In genomic region chr12:89566615-89567014, GRCh38 we compare ENCODE assay signal across 16 cellular contexts. TPM values are rescaled to one million over a fixed set of nuclear protein-coding genes. Genes with fewer than 3 reads are reported as not detected.
A peak's percentile ranks its signal among the peaks of the same experiment; 100 is the strongest.
DNase-seq lines count a peak whose midpoint lies in the region; ATAC-seq, FAIRE-seq and TF ChIP-seq lines count a peak whose summit lies in the region.
"Had no signal": no experiment of that assay in that cellular context is flagged by ENCODE, and none has a peak within 500 bp of the region (broad histone marks: within the 10 kb centered on the region; RNA-seq: fewer than 3 reads in every experiment).

No MANE protein-coding gene starts in this region.

- POLR2A ChIA-PET in activated CD8-positive, alpha-beta T cell treated with anti-CD3 and anti-CD28 coated beads for 36 hours (lab: Charles Lee), result no interaction called here
- POLR2A ChIA-PET in activated CD8-positive, alpha-beta T cell treated with anti-CD3 and anti-CD28 coated beads, Interleukin-2, amount 10 ng/mL, durations not matched to agents 7 days and 5 days (lab: Charles Lee), result no interaction called here
- POLR2A ChIA-PET in endothelial cell of umbilical vein (lab: Charles Lee), result no interaction called here

- H2AFZ ChIP-seq in endothelial cell of umbilical vein (ENCODE audit: low read depth, low read length), result no peak overlapping the region

- no peak overlapping the region for H3K9ac ChIP-seq in endothelial cell of umbilical vein (replicated peaks; ENCODE audit: extremely low read depth, insufficient read depth, low read length)

- no peaks in the 10 kb centered on the region for H3K9me3 ChIP-seq in endothelial cell of umbilical vein (replicated peaks; ENCODE audit: control insufficient read depth, insufficient read depth, low read length)
- H3K9me3 ChIP-seq: pancreas, SJSA1 had no signal

- intact Hi-C loops in activated CD8-positive, alpha-beta T cell treated with anti-CD3 and anti-CD28 coated beads for 36 hours (cut with micrococcal nuclease), result no loop called here
- intact Hi-C loops in endothelial cell of umbilical vein (cut with micrococcal nuclease), result no loop called here

- H3K36me3 Mint-ChIP-seq in activated CD8-positive, alpha-beta T cell treated with anti-CD3 and anti-CD28 coated beads for 36 hours (ENCODE audit: low read depth), result no peaks in the 10 kb centered on the region
- H3K36me3 Mint-ChIP-seq in activated CD8-positive, alpha-beta T cell treated with anti-CD3 and anti-CD28 coated beads, Interleukin-2, amount 10 ng/mL, durations not matched to agents 7 days and 5 days (ENCODE audit: low read depth), result no peaks in the 10 kb centered on the region
- H3K36me3 Mint-ChIP-seq in stimulated activated effector memory CD8-positive, alpha-beta T cell treated with anti-CD3 and anti-CD28 coated beads, Interleukin-12 subunit alpha, Interleukin-12 subunit beta, amount 100 ng/mL, for 72 hours, result no peaks in the 10 kb centered on the region

- peak; percentile 53 for DNase-seq in activated CD8-positive, alpha-beta T cell treated with anti-CD3 and anti-CD28 coated beads for 36 hours
- no peak for DNase-seq in activated CD8-positive, alpha-beta T cell treated with anti-CD3 and anti-CD28 coated beads, Interleukin-2, amount 10 ng/mL, durations not matched to agents 7 days and 5 days
- peak; percentile 78 for DNase-seq in M059J (ENCODE audit: low read depth)
- DNase-seq in endothelial cell of umbilical vein (ENCODE audit: low read depth, low spot score), result peak; percentile 18
- no peak for DNase-seq in stimulated activated effector memory CD8-positive, alpha-beta T cell treated with anti-CD3 and anti-CD28 coated beads, Interleukin-12 subunit alpha, Interleukin-12 subunit beta, amount 100 ng/mL, for 72 hours (ENCODE audit: low spot score in 2 of 2)
- DNase-seq in stimulated activated CD4-positive, alpha-beta T cell treated with anti-CD3 and anti-CD28 coated beads, Interleukin-4, amount 100 ng/mL, for 1 hour, result no peak
- DNase-seq in activated CD8-positive, alpha-beta memory T cell treated with anti-CD3 and anti-CD28 coated beads for 24 hours, result no peak
- DNase-seq: Calu3, H9, hippocampal formation, NCI-H748 treated with DMSO at 0.1 percent for 48 hours, pancreas had no signal

- H3K27me3 Mint-ChIP-seq in activated CD8-positive, alpha-beta T cell treated with anti-CD3 and anti-CD28 coated beads for 36 hours, result peaks cover 4% of the 10 kb centered on the region
- H3K27me3 Mint-ChIP-seq in activated CD8-positive, alpha-beta T cell treated with anti-CD3 and anti-CD28 coated beads, Interleukin-2, amount 10 ng/mL, durations not matched to agents 7 days and 5 days (ENCODE audit: low read depth), result no peaks in the 10 kb centered on the region

- no peak for FAIRE-seq in endothelial cell of umbilical vein (lab: Jason Lieb, UNC)
- FAIRE-seq: endometrium, GM19239, pancreas had no signal

- no peak for TF ChIP-seq CTCF in activated CD8-positive, alpha-beta T cell treated with anti-CD3 and anti-CD28 coated beads for 36 hours (IDR thresholded peaks at IDR 0.05)
- no peak for TF ChIP-seq CTCF in endothelial cell of umbilical vein (IDR thresholded peaks at IDR 0.05; ENCODE audit: extremely low read depth in 1 of 2, insufficient read depth in 1 of 2, low read depth in 1 of 2, low read length in 2 of 2)

- no peaks in the 10 kb centered on the region for H3K36me3 ChIP-seq in endothelial cell of umbilical vein (ENCODE audit: control insufficient read depth in 2 of 2, extremely low read depth in 1 of 2, insufficient read depth in 2 of 2, low read length in 2 of 2)
- H3K36me3 ChIP-seq: pancreas, SJSA1 had no signal

- dilution Hi-C loops in endothelial cell of umbilical vein (cut with MboI; ENCODE audit: extremely low pct_ligation_motif_present, low sequenced_read_pairs), result no loop called here

- H3K27ac Mint-ChIP-seq in activated CD8-positive, alpha-beta T cell treated with anti-CD3 and anti-CD28 coated beads for 36 hours, result peak overlapping the region; percentile 21
- no peak overlapping the region for H3K27ac Mint-ChIP-seq in activated CD8-positive, alpha-beta T cell treated with anti-CD3 and anti-CD28 coated beads, Interleukin-2, amount 10 ng/mL, durations not matched to agents 7 days and 5 days
- H3K27ac Mint-ChIP-seq in stimulated activated effector memory CD8-positive, alpha-beta T cell treated with anti-CD3 and anti-CD28 coated beads, Interleukin-12 subunit alpha, Interleukin-12 subunit beta, amount 100 ng/mL, for 72 hours, result no peak overlapping the region
- H3K27ac Mint-ChIP-seq: H9 had no signal

- no peaks in the 10 kb centered on the region for H3K9me3 Mint-ChIP-seq in activated CD8-positive, alpha-beta T cell treated with anti-CD3 and anti-CD28 coated beads for 36 hours
- H3K9me3 Mint-ChIP-seq in activated CD8-positive, alpha-beta T cell treated with anti-CD3 and anti-CD28 coated beads, Interleukin-2, amount 10 ng/mL, durations not matched to agents 7 days and 5 days (ENCODE audit: insufficient read depth), result no peaks in the 10 kb centered on the region
- H3K9me3 Mint-ChIP-seq in stimulated activated effector memory CD8-positive, alpha-beta T cell treated with anti-CD3 and anti-CD28 coated beads, Interleukin-12 subunit alpha, Interleukin-12 subunit beta, amount 100 ng/mL, for 72 hours, result no peaks in the 10 kb centered on the region
- H3K9me3 Mint-ChIP-seq: H9 had no signal

- H3K4me3 ChIP-seq in endothelial cell of umbilical vein (replicated peaks in 1 of 3; ENCODE audit: insufficient read depth in 1 of 3, low read depth in 1 of 3, low read length in 3 of 3), result no peak overlapping the region
- H3K4me3 ChIP-seq: pancreas, SJSA1 had no signal

- no peak overlapping the region for H3K4me2 ChIP-seq in endothelial cell of umbilical vein (ENCODE audit: insufficient read depth, low read length)

- no peaks in the 10 kb centered on the region for H3K79me2 ChIP-seq in endothelial cell of umbilical vein (ENCODE audit: control insufficient read depth, insufficient read depth, low read length)

- no peak overlapping the region for H3K4me3 Mint-ChIP-seq in activated CD8-positive, alpha-beta T cell treated with anti-CD3 and anti-CD28 coated beads for 36 hours
- H3K4me3 Mint-ChIP-seq in activated CD8-positive, alpha-beta T cell treated with anti-CD3 and anti-CD28 coated beads, Interleukin-2, amount 10 ng/mL, durations not matched to agents 7 days and 5 days, result no peak overlapping the region
- H3K4me3 Mint-ChIP-seq in stimulated activated effector memory CD8-positive, alpha-beta T cell treated with anti-CD3 and anti-CD28 coated beads, Interleukin-12 subunit alpha, Interleukin-12 subunit beta, amount 100 ng/mL, for 72 hours, result no peak overlapping the region
- H3K4me3 Mint-ChIP-seq: H9 had no signal

- no peaks in the 10 kb centered on the region for H3K9me1 ChIP-seq in endothelial cell of umbilical vein (replicated peaks; ENCODE audit: control insufficient read depth, extremely low read depth, insufficient read depth, low read length)

- peak; percentile 93 for ATAC-seq in activated CD8-positive, alpha-beta T cell treated with anti-CD3 and anti-CD28 coated beads for 36 hours
- ATAC-seq in activated CD8-positive, alpha-beta T cell treated with anti-CD3 and anti-CD28 coated beads, Interleukin-2, amount 10 ng/mL, durations not matched to agents 7 days and 5 days, result no peak
- peak; percentile 88 for ATAC-seq in stimulated activated effector memory CD8-positive, alpha-beta T cell treated with anti-CD3 and anti-CD28 coated beads, Interleukin-12 subunit alpha, Interleukin-12 subunit beta, amount 100 ng/mL, for 72 hours
- ATAC-seq in GM21825 (IDR thresholded peaks at IDR 0.05; ENCODE audit: unreplicated experiment), result no peak
- ATAC-seq: pancreas had no signal

- no peaks in the 10 kb centered on the region for H3K4me1 ChIP-seq in endothelial cell of umbilical vein (ENCODE audit: control insufficient read depth, extremely low read depth, insufficient read depth, low read length)
- H3K4me1 ChIP-seq: pancreas had no signal

- TF ChIP-seq POLR2A in endothelial cell of umbilical vein (IDR thresholded peaks at IDR 0.05; ENCODE audit: low read depth, low read length), result no peak

- no peaks in the 10 kb centered on the region for H4K20me1 ChIP-seq in endothelial cell of umbilical vein (replicated peaks; ENCODE audit: control insufficient read depth, extremely low read depth, insufficient read depth, low read length)

- no TSS peak for BruUV-seq in endothelial cell of umbilical vein (replicated peaks; lab: Mats Ljungman, UMichigan)

- CTCF ChIA-PET in activated CD8-positive, alpha-beta T cell treated with anti-CD3 and anti-CD28 coated beads for 36 hours (lab: Charles Lee), result interaction anchor here (0.8 to 1.9 kb wide), 2 partner anchors 23 to 26 kb away, joined by 3 to 7 read pairs; no protein-coding TSS in a partner anchor
- CTCF ChIA-PET in activated CD8-positive, alpha-beta T cell treated with anti-CD3 and anti-CD28 coated beads, Interleukin-2, amount 10 ng/mL, durations not matched to agents 7 days and 5 days (lab: Charles Lee), result interaction anchor here (0.6 to 1.5 kb wide), 2 partner anchors 22 to 104 kb away, joined by 3 read pairs; no protein-coding TSS in a partner anchor
- CTCF ChIA-PET in endothelial cell of umbilical vein (lab: Charles Lee), result interaction anchor here (0.9 to 1.1 kb wide), 2 partner anchors 15 to 55 kb away, joined by 3 read pairs; no protein-coding TSS in a partner anchor

- H3K4me1 Mint-ChIP-seq in activated CD8-positive, alpha-beta T cell treated with anti-CD3 and anti-CD28 coated beads for 36 hours (ENCODE audit: low read depth), result peaks cover 14% of the 10 kb centered on the region
- no peaks in the 10 kb centered on the region for H3K4me1 Mint-ChIP-seq in activated CD8-positive, alpha-beta T cell treated with anti-CD3 and anti-CD28 coated beads, Interleukin-2, amount 10 ng/mL, durations not matched to agents 7 days and 5 days (ENCODE audit: low read depth)
- peaks cover 9% of the 10 kb centered on the region for H3K4me1 Mint-ChIP-seq in stimulated activated effector memory CD8-positive, alpha-beta T cell treated with anti-CD3 and anti-CD28 coated beads, Interleukin-12 subunit alpha, Interleukin-12 subunit beta, amount 100 ng/mL, for 72 hours
- H3K4me1 Mint-ChIP-seq: H9 had no signal

- H3K27me3 ChIP-seq in endothelial cell of umbilical vein (ENCODE audit: control insufficient read depth in 2 of 2, insufficient read depth in 2 of 2, low read length in 2 of 2), result no peaks in the 10 kb centered on the region
- H3K27me3 ChIP-seq: pancreas, SJSA1 had no signal

- no peak overlapping the region for H3K27ac ChIP-seq in endothelial cell of umbilical vein (ENCODE audit: insufficient read depth, low read depth, low read length)
- H3K27ac ChIP-seq: pancreas, SJSA1 had no signal

RNA-seq across cellular contexts. Expression of gene POC1B, which starts 40.8 kb away (rescaled TPM):
- total RNA-seq in activated CD8-positive, alpha-beta T cell treated with anti-CD3 and anti-CD28 coated beads for 36 hours, result 10 to 100 TPM; 31.9 to 34.8 TPM
- 10 to 100 TPM; 47.7 to 49.4 TPM for total RNA-seq in activated CD8-positive, alpha-beta T cell treated with anti-CD3 and anti-CD28 coated beads, Interleukin-2, amount 10 ng/mL, durations not matched to agents 7 days and 5 days
- 19.4 and 21.7 TPM in 2 replicates for total RNA-seq in M059J (2014; rRNA removed; shearing (Covaris generic))
- 18.2 and 22.9 TPM in 2 replicates for total RNA-seq in endothelial cell of umbilical vein
- 6.5 and 7.1 TPM in 2 replicates for polyA plus RNA-seq in endothelial cell of umbilical vein
- polyA plus RNA-seq in endothelial cell of umbilical vein (2011; cell fraction: cytosol; rRNA removed), result 9.4 and 10.4 TPM in 2 replicates
- polyA plus RNA-seq in endothelial cell of umbilical vein (2011; cell fraction: nucleus; rRNA removed), result 14.8 and 15.6 TPM in 2 replicates
- 14.4 and 16.9 TPM in 2 replicates for polyA plus RNA-seq in endothelial cell of umbilical vein (2012)
- 19.0 and 22.4 TPM in 2 replicates for polyA minus RNA-seq in endothelial cell of umbilical vein
- polyA minus RNA-seq in endothelial cell of umbilical vein (2011; cell fraction: cytosol; rRNA and poly(A)+ RNA removed), result 6.8 TPM
- polyA minus RNA-seq in endothelial cell of umbilical vein (2011; cell fraction: nucleus; rRNA and poly(A)+ RNA removed), result 34.2 and 44.5 TPM in 2 replicates

RNA-seq across cellular contexts. Expression of gene GALNT4, which starts 42.0 kb away (rescaled TPM):
- total RNA-seq in activated CD8-positive, alpha-beta T cell treated with anti-CD3 and anti-CD28 coated beads for 36 hours, result 1 to 10 TPM; 5.9 to 6.4 TPM
- total RNA-seq in activated CD8-positive, alpha-beta T cell treated with anti-CD3 and anti-CD28 coated beads, Interleukin-2, amount 10 ng/mL, durations not matched to agents 7 days and 5 days, result 10 to 100 TPM; 15.4 to 16.6 TPM
- total RNA-seq in M059J (2014; rRNA removed; shearing (Covaris generic)), result 4.1 and 4.3 TPM in 2 replicates
- 9.8 and 10.9 TPM in 2 replicates for total RNA-seq in endothelial cell of umbilical vein
- polyA plus RNA-seq in endothelial cell of umbilical vein, result 1.3 and 2.0 TPM in 2 replicates
- polyA plus RNA-seq in endothelial cell of umbilical vein (2011; cell fraction: cytosol; rRNA removed), result 1.8 and 2.3 TPM in 2 replicates
- 2.0 and 3.5 TPM in 2 replicates for polyA plus RNA-seq in endothelial cell of umbilical vein (2011; cell fraction: nucleus; rRNA removed)
- polyA plus RNA-seq in endothelial cell of umbilical vein (2012), result 5.9 and 9.0 TPM in 2 replicates
- polyA minus RNA-seq in endothelial cell of umbilical vein, result 3.4 and 4.5 TPM in 2 replicates
- not detected for polyA minus RNA-seq in endothelial cell of umbilical vein (2011; cell fraction: cytosol; rRNA and poly(A)+ RNA removed)
- polyA minus RNA-seq in endothelial cell of umbilical vein (2011; cell fraction: nucleus; rRNA and poly(A)+ RNA removed), result 4.8 TPM in 2 replicates

Comparison
In these comparisons a context has a peak if more than half of its experiments do, and no peak if none do; other contexts are left out.
1. ATAC-seq: peak in activated CD8-positive, alpha-beta T cell treated with anti-CD3 and anti-CD28 coated beads for 36 hours (single experiment) and stimulated activated effector memory CD8-positive, alpha-beta T cell treated with anti-CD3 and anti-CD28 coated beads, Interleukin-12 subunit alpha, Interleukin-12 subunit beta, amount 100 ng/mL, for 72 hours (single experiment); none in activated CD8-positive, alpha-beta T cell treated with anti-CD3 and anti-CD28 coated beads, Interleukin-2, amount 10 ng/mL, durations not matched to agents 7 days and 5 days (single experiment) and GM21825 (single experiment).
2. DNase-seq: peak in activated CD8-positive, alpha-beta T cell treated with anti-CD3 and anti-CD28 coated beads for 36 hours (single experiment), M059J (single experiment) and endothelial cell of umbilical vein (single experiment); none in activated CD8-positive, alpha-beta T cell treated with anti-CD3 and anti-CD28 coated beads, Interleukin-2, amount 10 ng/mL, durations not matched to agents 7 days and 5 days (single experiment), stimulated activated effector memory CD8-positive, alpha-beta T cell treated with anti-CD3 and anti-CD28 coated beads, Interleukin-12 subunit alpha, Interleukin-12 subunit beta, amount 100 ng/mL, for 72 hours (0 of 2), stimulated activated CD4-positive, alpha-beta T cell treated with anti-CD3 and anti-CD28 coated beads, Interleukin-4, amount 100 ng/mL, for 1 hour (single experiment) and activated CD8-positive, alpha-beta memory T cell treated with anti-CD3 and anti-CD28 coated beads for 24 hours (single experiment).